Comparison of ENCODE assay signal across 1 cellular context in the genomic region with DNA sequence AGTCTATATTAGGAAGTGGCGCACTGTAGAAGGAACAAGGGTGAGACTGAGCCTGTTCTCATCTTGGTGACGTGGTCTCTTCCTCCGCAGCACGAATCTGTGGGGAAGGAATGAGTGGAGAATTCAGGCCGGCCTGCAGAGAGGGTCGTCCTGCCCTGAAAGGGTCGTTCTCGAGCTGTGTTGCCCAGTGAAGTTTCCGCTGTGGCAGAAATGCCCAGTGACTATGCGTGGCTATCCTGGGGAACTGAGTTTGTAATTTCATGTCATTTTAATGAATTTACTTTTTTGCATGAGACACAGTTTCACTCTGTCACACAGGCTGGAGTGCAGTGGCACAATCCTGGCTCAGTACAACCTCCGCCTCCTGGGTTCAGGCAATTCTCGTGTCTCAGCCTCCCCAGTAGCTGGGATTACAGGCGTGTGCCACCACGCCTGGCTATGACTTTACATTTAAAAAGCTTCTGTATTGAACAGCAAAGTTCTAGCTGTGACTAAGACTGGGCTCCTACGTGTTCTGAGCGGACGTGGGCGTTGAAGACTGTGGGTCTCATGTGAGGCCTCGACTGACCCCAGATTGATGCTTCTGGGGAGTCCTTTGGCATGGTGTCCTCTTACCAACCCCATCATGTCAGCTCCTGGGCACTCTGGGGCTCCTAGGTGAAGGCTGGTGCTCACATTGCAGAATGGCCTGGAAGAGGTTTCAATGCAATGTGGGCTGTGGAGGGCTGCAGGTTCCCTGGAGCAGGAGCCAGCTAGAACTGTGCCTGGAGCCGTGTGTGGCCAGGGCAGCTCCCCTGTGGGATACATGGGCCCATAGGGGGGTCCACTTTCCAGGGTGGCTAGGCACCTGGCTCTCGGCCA.
TF ChIP-seq lines count a peak whose summit lies in the region.

No MANE protein-coding gene starts in this region.

TF ChIP-seq in HepG2, 621 proteins besides CTCF, POLR2A, EP300 and RAD21 (continues in another document):
- peak; percentile 52; the same call in 1 of the 2 replicates for TF ChIP-seq ZNF776 (CRISPR knock-in tag; IDR thresholded peaks at IDR 0.05)
- no peak for TF ChIP-seq MTA1 (CRISPR knock-in tag; IDR thresholded peaks at IDR 0.05; ENCODE audit: borderline replicate concordance)
- TF ChIP-seq ZNF678 (CRISPR knock-in tag; IDR thresholded peaks at IDR 0.05), result 0 out of 2 replicates have a peak, but pooled peaks have one; percentile 43
- TF ChIP-seq ZNF841 (CRISPR knock-in tag; IDR thresholded peaks at IDR 0.05; ENCODE audit: borderline replicate concordance), result no peak
- no peak for TF ChIP-seq JUNB (CRISPR knock-in tag; IDR thresholded peaks at IDR 0.05; ENCODE audit: borderline replicate concordance)
- no peak for TF ChIP-seq ZNF672 (CRISPR knock-in tag; IDR thresholded peaks at IDR 0.05)
- TF ChIP-seq, protein P1, sequence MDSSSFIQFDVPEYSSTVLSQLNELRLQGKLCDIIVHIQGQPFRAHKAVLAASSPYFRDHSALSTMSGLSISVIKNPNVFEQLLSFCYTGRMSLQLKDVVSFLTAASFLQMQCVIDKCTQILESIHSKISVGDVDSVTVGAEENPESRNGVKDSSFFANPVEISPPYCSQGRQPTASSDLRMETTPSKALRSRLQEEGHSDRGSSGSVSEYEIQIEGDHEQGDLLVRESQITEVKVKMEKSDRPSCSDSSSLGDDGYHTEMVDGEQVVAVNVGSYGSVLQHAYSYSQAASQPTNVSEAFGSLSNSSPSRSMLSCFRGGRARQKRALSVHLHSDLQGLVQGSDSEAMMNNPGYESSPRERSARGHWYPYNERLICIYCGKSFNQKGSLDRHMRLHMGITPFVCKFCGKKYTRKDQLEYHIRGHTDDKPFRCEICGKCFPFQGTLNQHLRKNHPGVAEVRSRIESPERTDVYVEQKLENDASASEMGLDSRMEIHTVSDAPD (CRISPR knock-in tag; IDR thresholded peaks at IDR 0.05), result no peak
- TF ChIP-seq, protein P2, sequence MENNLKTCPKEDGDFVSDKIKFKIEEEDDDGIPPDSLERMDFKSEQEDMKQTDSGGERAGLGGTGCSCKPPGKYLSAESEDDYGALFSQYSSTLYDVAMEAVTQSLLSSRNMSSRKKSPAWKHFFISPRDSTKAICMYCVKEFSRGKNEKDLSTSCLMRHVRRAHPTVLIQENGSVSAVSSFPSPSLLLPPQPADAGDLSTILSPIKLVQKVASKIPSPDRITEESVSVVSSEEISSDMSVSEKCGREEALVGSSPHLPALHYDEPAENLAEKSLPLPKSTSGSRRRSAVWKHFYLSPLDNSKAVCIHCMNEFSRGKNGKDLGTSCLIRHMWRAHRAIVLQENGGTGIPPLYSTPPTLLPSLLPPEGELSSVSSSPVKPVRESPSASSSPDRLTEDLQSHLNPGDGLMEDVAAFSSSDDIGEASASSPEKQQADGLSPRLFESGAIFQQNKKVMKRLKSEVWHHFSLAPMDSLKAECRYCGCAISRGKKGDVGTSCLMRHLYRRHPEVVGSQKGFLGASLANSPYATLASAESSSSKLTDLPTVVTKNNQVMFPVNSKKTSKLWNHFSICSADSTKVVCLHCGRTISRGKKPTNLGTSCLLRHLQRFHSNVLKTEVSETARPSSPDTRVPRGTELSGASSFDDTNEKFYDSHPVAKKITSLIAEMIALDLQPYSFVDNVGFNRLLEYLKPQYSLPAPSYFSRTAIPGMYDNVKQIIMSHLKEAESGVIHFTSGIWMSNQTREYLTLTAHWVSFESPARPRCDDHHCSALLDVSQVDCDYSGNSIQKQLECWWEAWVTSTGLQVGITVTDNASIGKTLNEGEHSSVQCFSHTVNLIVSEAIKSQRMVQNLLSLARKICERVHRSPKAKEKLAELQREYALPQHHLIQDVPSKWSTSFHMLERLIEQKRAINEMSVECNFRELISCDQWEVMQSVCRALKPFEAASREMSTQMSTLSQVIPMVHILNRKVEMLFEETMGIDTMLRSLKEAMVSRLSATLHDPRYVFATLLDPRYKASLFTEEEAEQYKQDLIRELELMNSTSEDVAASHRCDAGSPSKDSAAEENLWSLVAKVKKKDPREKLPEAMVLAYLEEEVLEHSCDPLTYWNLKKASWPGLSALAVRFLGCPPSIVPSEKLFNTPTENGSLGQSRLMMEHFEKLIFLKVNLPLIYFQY (CRISPR knock-in tag; IDR thresholded peaks at IDR 0.05; ENCODE audit: borderline replicate concordance), result no peak
- TF ChIP-seq NFE2 (CRISPR knock-in tag; IDR thresholded peaks at IDR 0.05), result no peak
- TF ChIP-seq, protein P3, sequence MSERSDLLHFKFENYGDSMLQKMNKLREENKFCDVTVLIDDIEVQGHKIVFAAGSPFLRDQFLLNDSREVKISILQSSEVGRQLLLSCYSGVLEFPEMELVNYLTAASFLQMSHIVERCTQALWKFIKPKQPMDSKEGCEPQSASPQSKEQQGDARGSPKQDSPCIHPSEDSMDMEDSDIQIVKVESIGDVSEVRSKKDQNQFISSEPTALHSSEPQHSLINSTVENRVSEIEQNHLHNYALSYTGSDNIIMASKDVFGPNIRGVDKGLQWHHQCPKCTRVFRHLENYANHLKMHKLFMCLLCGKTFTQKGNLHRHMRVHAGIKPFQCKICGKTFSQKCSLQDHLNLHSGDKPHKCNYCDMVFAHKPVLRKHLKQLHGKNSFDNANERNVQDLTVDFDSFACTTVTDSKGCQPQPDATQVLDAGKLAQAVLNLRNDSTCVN (CRISPR knock-in tag; IDR thresholded peaks at IDR 0.05; ENCODE audit: borderline replicate concordance), result no peak
- TF ChIP-seq, protein P4, sequence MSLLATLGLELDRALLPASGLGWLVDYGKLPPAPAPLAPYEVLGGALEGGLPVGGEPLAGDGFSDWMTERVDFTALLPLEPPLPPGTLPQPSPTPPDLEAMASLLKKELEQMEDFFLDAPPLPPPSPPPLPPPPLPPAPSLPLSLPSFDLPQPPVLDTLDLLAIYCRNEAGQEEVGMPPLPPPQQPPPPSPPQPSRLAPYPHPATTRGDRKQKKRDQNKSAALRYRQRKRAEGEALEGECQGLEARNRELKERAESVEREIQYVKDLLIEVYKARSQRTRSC (CRISPR knock-in tag; IDR thresholded peaks at IDR 0.05; ENCODE audit: low read depth), result no peak
- 0 out of 2 replicates have a peak, but pooled peaks have one; percentile 5 for TF ChIP-seq ZNF350 (CRISPR knock-in tag; IDR thresholded peaks at IDR 0.05; ENCODE audit: borderline replicate concordance, low read depth)
- TF ChIP-seq, protein P5, sequence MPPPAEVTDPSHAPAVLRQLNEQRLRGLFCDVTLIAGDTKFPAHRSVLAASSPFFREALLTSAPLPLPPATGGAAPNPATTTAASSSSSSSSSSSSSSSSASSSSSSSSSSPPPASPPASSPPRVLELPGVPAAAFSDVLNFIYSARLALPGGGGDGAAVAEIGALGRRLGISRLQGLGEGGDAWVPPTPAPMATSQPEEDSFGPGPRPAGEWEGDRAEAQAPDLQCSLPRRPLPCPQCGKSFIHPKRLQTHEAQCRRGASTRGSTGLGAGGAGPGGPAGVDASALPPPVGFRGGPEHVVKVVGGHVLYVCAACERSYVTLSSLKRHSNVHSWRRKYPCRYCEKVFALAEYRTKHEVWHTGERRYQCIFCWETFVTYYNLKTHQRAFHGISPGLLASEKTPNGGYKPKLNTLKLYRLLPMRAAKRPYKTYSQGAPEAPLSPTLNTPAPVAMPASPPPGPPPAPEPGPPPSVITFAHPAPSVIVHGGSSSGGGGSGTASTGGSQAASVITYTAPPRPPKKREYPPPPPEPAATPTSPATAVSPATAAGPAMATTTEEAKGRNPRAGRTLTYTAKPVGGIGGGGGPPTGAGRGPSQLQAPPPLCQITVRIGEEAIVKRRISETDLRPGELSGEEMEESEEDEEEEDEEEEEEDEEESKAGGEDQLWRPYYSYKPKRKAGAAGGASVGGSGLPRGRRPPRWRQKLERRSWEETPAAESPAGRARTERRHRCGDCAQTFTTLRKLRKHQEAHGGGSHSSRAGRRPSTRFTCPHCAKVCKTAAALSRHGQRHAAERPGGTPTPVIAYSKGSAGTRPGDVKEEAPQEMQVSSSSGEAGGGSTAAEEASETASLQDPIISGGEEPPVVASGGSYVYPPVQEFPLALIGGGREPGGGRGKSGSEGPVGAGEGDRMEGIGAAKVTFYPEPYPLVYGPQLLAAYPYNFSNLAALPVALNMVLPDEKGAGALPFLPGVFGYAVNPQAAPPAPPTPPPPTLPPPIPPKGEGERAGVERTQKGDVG (CRISPR knock-in tag; IDR thresholded peaks at IDR 0.05; ENCODE audit: borderline replicate concordance), result peak; percentile 36; the same call in 1 of the 2 replicates
- 0 out of 2 replicates have a peak, but pooled peaks have one; percentile 51 for TF ChIP-seq ZNF235 (CRISPR knock-in tag; IDR thresholded peaks at IDR 0.05; ENCODE audit: borderline replicate concordance)
- peak; percentile 67; the same call in 1 of the 2 replicates for TF ChIP-seq ZNF460 (CRISPR knock-in tag; IDR thresholded peaks at IDR 0.05; ENCODE audit: borderline replicate concordance)
- TF ChIP-seq ZNF556 (CRISPR knock-in tag; IDR thresholded peaks at IDR 0.05; ENCODE audit: borderline replicate concordance), result 0 out of 2 replicates have a peak, but pooled peaks have one; percentile 3
- no peak for TF ChIP-seq ZNF432 (CRISPR knock-in tag; IDR thresholded peaks at IDR 0.05; ENCODE audit: borderline replicate concordance)
- TF ChIP-seq, protein P6, sequence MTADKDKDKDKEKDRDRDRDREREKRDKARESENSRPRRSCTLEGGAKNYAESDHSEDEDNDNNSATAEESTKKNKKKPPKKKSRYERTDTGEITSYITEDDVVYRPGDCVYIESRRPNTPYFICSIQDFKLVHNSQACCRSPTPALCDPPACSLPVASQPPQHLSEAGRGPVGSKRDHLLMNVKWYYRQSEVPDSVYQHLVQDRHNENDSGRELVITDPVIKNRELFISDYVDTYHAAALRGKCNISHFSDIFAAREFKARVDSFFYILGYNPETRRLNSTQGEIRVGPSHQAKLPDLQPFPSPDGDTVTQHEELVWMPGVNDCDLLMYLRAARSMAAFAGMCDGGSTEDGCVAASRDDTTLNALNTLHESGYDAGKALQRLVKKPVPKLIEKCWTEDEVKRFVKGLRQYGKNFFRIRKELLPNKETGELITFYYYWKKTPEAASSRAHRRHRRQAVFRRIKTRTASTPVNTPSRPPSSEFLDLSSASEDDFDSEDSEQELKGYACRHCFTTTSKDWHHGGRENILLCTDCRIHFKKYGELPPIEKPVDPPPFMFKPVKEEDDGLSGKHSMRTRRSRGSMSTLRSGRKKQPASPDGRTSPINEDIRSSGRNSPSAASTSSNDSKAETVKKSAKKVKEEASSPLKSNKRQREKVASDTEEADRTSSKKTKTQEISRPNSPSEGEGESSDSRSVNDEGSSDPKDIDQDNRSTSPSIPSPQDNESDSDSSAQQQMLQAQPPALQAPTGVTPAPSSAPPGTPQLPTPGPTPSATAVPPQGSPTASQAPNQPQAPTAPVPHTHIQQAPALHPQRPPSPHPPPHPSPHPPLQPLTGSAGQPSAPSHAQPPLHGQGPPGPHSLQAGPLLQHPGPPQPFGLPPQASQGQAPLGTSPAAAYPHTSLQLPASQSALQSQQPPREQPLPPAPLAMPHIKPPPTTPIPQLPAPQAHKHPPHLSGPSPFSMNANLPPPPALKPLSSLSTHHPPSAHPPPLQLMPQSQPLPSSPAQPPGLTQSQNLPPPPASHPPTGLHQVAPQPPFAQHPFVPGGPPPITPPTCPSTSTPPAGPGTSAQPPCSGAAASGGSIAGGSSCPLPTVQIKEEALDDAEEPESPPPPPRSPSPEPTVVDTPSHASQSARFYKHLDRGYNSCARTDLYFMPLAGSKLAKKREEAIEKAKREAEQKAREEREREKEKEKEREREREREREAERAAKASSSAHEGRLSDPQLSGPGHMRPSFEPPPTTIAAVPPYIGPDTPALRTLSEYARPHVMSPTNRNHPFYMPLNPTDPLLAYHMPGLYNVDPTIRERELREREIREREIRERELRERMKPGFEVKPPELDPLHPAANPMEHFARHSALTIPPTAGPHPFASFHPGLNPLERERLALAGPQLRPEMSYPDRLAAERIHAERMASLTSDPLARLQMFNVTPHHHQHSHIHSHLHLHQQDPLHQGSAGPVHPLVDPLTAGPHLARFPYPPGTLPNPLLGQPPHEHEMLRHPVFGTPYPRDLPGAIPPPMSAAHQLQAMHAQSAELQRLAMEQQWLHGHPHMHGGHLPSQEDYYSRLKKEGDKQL (CRISPR knock-in tag; IDR thresholded peaks at IDR 0.05; ENCODE audit: low read depth), result no peak
- TF ChIP-seq, protein P7, sequence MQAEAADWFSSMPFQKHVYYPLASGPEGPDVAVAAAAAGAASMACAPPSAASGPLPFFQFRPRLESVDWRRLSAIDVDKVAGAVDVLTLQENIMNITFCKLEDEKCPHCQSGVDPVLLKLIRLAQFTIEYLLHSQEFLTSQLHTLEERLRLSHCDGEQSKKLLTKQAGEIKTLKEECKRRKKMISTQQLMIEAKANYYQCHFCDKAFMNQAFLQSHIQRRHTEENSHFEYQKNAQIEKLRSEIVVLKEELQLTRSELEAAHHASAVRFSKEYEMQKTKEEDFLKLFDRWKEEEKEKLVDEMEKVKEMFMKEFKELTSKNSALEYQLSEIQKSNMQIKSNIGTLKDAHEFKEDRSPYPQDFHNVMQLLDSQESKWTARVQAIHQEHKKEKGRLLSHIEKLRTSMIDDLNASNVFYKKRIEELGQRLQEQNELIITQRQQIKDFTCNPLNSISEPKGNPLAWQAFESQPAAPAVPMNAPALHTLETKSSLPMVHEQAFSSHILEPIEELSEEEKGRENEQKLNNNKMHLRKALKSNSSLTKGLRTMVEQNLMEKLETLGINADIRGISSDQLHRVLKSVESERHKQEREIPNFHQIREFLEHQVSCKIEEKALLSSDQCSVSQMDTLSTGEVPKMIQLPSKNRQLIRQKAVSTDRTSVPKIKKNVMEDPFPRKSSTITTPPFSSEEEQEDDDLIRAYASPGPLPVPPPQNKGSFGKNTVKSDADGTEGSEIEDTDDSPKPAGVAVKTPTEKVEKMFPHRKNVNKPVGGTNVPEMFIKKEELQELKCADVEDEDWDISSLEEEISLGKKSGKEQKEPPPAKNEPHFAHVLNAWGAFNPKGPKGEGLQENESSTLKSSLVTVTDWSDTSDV (CRISPR knock-in tag; IDR thresholded peaks at IDR 0.05), result 0 out of 2 replicates have a peak, but pooled peaks have one; percentile 63
- 0 out of 2 replicates have a peak, but pooled peaks have one; percentile 7 for TF ChIP-seq ZSCAN22 (CRISPR knock-in tag; IDR thresholded peaks at IDR 0.05)
- TF ChIP-seq ZNF598 (CRISPR knock-in tag; IDR thresholded peaks at IDR 0.05; ENCODE audit: borderline replicate concordance), result no peak
- TF ChIP-seq KDM5B (CRISPR knock-in tag; IDR thresholded peaks at IDR 0.05; ENCODE audit: borderline replicate concordance), result peak; percentile 34; the same call in 1 of the 2 replicates
- TF ChIP-seq ISX (CRISPR knock-in tag; conservative IDR thresholded peaks at IDR 0.05), result no peak
- TF ChIP-seq, protein P8, sequence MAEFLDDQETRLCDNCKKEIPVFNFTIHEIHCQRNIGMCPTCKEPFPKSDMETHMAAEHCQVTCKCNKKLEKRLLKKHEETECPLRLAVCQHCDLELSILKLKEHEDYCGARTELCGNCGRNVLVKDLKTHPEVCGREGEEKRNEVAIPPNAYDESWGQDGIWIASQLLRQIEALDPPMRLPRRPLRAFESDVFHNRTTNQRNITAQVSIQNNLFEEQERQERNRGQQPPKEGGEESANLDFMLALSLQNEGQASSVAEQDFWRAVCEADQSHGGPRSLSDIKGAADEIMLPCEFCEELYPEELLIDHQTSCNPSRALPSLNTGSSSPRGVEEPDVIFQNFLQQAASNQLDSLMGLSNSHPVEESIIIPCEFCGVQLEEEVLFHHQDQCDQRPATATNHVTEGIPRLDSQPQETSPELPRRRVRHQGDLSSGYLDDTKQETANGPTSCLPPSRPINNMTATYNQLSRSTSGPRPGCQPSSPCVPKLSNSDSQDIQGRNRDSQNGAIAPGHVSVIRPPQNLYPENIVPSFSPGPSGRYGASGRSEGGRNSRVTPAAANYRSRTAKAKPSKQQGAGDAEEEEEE (CRISPR knock-in tag; IDR thresholded peaks at IDR 0.05; ENCODE audit: borderline replicate concordance), result no peak
- TF ChIP-seq ZNF550 (CRISPR knock-in tag; IDR thresholded peaks at IDR 0.05; ENCODE audit: borderline replicate concordance), result no peak
- TF ChIP-seq CAMTA2 (CRISPR knock-in tag; IDR thresholded peaks at IDR 0.05; ENCODE audit: borderline replicate concordance), result peak; percentile 73; the same call in 1 of the 2 replicates
- TF ChIP-seq SETDB1 (CRISPR knock-in tag; IDR thresholded peaks at IDR 0.05; ENCODE audit: borderline replicate concordance), result no peak
- TF ChIP-seq ZNF143 (CRISPR knock-in tag; IDR thresholded peaks at IDR 0.05), result no peak
- no peak for TF ChIP-seq TEAD2 (CRISPR knock-in tag; IDR thresholded peaks at IDR 0.05)
- no peak for TF ChIP-seq ARNT2 (CRISPR knock-in tag; IDR thresholded peaks at IDR 0.05; ENCODE audit: low read depth)
